ENCODE assay signal across 1 cellular context in the genomic region with DNA sequence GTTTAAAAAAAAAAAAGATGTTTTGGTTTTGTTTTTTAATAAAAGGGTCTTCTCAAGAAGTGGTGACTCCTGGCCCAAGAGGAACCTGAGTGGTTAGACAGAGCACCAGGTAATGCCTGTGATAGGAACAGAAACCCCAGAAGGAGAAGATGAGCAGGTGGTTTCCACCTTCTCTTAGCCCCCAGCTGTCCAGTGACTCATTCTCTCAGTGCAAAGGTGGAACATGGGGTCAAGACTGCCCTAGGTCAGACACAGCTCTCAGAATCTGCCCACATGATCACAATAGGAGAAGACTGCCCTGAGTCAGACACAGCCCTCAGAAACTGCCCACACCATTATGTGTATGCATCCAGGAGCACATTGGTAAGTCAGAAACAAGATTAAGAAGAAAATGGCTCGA.
TF ChIP-seq lines count a peak whose summit lies in the region.

No MANE protein-coding gene starts in this region.

TF ChIP-seq in GM12878, 131 proteins besides CTCF, POLR2A, EP300 and RAD21 (continued from another document and continues in another):
- TF ChIP-seq, protein P1, sequence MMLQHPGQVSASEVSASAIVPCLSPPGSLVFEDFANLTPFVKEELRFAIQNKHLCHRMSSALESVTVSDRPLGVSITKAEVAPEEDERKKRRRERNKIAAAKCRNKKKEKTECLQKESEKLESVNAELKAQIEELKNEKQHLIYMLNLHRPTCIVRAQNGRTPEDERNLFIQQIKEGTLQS (IDR thresholded peaks at IDR 0.05; ENCODE audit: borderline replicate concordance, extremely low read depth, low read depth, low read length) = no peak
- TF ChIP-seq E2F8 (IDR thresholded peaks at IDR 0.05; ENCODE audit: low read depth, partially characterized antibody) (no peak), KDM1A (IDR thresholded peaks at IDR 0.05; ENCODE audit: borderline replicate concordance) (no peak), ZNF24 (IDR thresholded peaks at IDR 0.05) (no peak), JUND (IDR thresholded peaks at IDR 0.05; ENCODE audit: low read depth, low read length) (no peak), CREM (IDR thresholded peaks at IDR 0.05; ENCODE audit: low read depth) (peak; percentile 59; the same call in 1 of the 2 replicates), BMI1 (IDR thresholded peaks at IDR 0.05; ENCODE audit: borderline replicate concordance) (0 out of 2 replicates have a peak, but pooled peaks have one; percentile 40), NR2C2 (IDR thresholded peaks at IDR 0.05; ENCODE audit: borderline replicate concordance, control insufficient read depth, insufficient read length, low read depth) (no peak), HDGF (IDR thresholded peaks at IDR 0.05) (no peak), BCL11A (IDR thresholded peaks at IDR 0.05; ENCODE audit: low read depth, low read length) (peak; percentile 75; the same call in 1 of the 2 replicates), SMAD5 (IDR thresholded peaks at IDR 0.05; ENCODE audit: low read depth) (no peak), NR2F1 (conservative IDR thresholded peaks at IDR 0.05) (peak; percentile 98), POLR2AphosphoS2 (IDR thresholded peaks at IDR 0.05; ENCODE audit: low read depth, low read length) (no peak), JUNB (IDR thresholded peaks at IDR 0.05) (peak; percentile 66), HDAC6 (IDR thresholded peaks at IDR 0.05; ENCODE audit: unreplicated experiment) (no peak), KAT2A (conservative IDR thresholded peaks at IDR 0.05; ENCODE audit: control insufficient read depth, low read depth, low read length) (no peak), ETV6 (conservative IDR thresholded peaks at IDR 0.05 in 1 of 2, IDR thresholded peaks at IDR 0.05 in 1 of 2; ENCODE audit: borderline replicate concordance in 1 of 2, low read depth in 1 of 2) (no peak), EZH2 (IDR thresholded peaks at IDR 0.05; ENCODE audit: borderline replicate concordance, control insufficient read depth, low read depth, low read length) (no peak), REST (IDR thresholded peaks at IDR 0.05; ENCODE audit: low read depth, low read length) (no peak), ZNF622 (IDR thresholded peaks at IDR 0.05) (no peak), ZNF207 (IDR thresholded peaks at IDR 0.05; ENCODE audit: borderline replicate concordance) (no peak), TAF1 (IDR thresholded peaks at IDR 0.05; ENCODE audit: borderline replicate concordance, low read depth, low read length) (no peak), NKRF (conservative IDR thresholded peaks at IDR 0.05) (no peak; the same call in 1 of the 2 replicates), ZNF217 (IDR thresholded peaks at IDR 0.05) (no peak), ZNF384 (IDR thresholded peaks at IDR 0.05; ENCODE audit: borderline replicate concordance, low read depth, low read length) (no peak; the same call in 1 of the 2 replicates), TARDBP (IDR thresholded peaks at IDR 0.05; ENCODE audit: borderline replicate concordance) (no peak), POLR2AphosphoS5 (IDR thresholded peaks at IDR 0.05; ENCODE audit: low read length) (no peak), SMAD1 (IDR thresholded peaks at IDR 0.05; ENCODE audit: low read depth, partially characterized antibody) (no peak), NFYA (IDR thresholded peaks at IDR 0.05; ENCODE audit: borderline replicate concordance, low read depth, low read length) (no peak), IKZF1 (conservative IDR thresholded peaks at IDR 0.05) (peak; percentile 58), ELK1 (IDR thresholded peaks at IDR 0.05; ENCODE audit: low read depth, low read length) (no peak), ZNF274 (IDR thresholded peaks at IDR 0.05; ENCODE audit: insufficient read depth, insufficient read length) (no peak), ATF7 (IDR thresholded peaks at IDR 0.05; ENCODE audit: low read depth) (peak; percentile 49; the same call in 1 of the 2 replicates), PAX5 (IDR thresholded peaks at IDR 0.05; ENCODE audit: borderline replicate concordance, low read depth, low read length) (peak; percentile 52; the same call in 1 of the 2 replicates), PML (IDR thresholded peaks at IDR 0.05; ENCODE audit: low read length) (no peak), IKZF2 (IDR thresholded peaks at IDR 0.05) (peak in 1 of 2 experiments; percentile 56; a peak in 2 of 4 replicates), ATF2 (IDR thresholded peaks at IDR 0.05; ENCODE audit: low read length) (0 out of 2 replicates have a peak, but pooled peaks have one; percentile 41), SREBF1 (IDR thresholded peaks at IDR 0.05; ENCODE audit: low read length) (no peak), RFX5 (IDR thresholded peaks at IDR 0.05; ENCODE audit: low read depth, low read length) (no peak), MXI1 (IDR thresholded peaks at IDR 0.05; ENCODE audit: low read depth, low read length) (no peak), PAX8 (IDR thresholded peaks at IDR 0.05) (no peak)
- TF ChIP-seq, protein P2, sequence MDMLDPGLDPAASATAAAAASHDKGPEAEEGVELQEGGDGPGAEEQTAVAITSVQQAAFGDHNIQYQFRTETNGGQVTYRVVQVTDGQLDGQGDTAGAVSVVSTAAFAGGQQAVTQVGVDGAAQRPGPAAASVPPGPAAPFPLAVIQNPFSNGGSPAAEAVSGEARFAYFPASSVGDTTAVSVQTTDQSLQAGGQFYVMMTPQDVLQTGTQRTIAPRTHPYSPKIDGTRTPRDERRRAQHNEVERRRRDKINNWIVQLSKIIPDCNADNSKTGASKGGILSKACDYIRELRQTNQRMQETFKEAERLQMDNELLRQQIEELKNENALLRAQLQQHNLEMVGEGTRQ (IDR thresholded peaks at IDR 0.05; ENCODE audit: borderline replicate concordance, low read depth, low read length) = peak; percentile 14; the same call in 1 of the 2 replicates
- TF ChIP-seq, protein P3, sequence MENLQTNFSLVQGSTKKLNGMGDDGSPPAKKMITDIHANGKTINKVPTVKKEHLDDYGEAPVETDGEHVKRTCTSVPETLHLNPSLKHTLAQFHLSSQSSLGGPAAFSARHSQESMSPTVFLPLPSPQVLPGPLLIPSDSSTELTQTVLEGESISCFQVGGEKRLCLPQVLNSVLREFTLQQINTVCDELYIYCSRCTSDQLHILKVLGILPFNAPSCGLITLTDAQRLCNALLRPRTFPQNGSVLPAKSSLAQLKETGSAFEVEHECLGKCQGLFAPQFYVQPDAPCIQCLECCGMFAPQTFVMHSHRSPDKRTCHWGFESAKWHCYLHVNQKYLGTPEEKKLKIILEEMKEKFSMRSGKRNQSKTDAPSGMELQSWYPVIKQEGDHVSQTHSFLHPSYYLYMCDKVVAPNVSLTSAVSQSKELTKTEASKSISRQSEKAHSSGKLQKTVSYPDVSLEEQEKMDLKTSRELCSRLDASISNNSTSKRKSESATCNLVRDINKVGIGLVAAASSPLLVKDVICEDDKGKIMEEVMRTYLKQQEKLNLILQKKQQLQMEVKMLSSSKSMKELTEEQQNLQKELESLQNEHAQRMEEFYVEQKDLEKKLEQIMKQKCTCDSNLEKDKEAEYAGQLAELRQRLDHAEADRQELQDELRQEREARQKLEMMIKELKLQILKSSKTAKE (IDR thresholded peaks at IDR 0.05; ENCODE audit: low read depth, poor library complexity, severe bottlenecking) = peak; percentile 68
- TF ChIP-seq, protein P4, sequence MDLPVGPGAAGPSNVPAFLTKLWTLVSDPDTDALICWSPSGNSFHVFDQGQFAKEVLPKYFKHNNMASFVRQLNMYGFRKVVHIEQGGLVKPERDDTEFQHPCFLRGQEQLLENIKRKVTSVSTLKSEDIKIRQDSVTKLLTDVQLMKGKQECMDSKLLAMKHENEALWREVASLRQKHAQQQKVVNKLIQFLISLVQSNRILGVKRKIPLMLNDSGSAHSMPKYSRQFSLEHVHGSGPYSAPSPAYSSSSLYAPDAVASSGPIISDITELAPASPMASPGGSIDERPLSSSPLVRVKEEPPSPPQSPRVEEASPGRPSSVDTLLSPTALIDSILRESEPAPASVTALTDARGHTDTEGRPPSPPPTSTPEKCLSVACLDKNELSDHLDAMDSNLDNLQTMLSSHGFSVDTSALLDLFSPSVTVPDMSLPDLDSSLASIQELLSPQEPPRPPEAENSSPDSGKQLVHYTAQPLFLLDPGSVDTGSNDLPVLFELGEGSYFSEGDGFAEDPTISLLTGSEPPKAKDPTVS (IDR thresholded peaks at IDR 0.05; ENCODE audit: low read depth, low read length) = no peak
- TF ChIP-seq, protein P5, sequence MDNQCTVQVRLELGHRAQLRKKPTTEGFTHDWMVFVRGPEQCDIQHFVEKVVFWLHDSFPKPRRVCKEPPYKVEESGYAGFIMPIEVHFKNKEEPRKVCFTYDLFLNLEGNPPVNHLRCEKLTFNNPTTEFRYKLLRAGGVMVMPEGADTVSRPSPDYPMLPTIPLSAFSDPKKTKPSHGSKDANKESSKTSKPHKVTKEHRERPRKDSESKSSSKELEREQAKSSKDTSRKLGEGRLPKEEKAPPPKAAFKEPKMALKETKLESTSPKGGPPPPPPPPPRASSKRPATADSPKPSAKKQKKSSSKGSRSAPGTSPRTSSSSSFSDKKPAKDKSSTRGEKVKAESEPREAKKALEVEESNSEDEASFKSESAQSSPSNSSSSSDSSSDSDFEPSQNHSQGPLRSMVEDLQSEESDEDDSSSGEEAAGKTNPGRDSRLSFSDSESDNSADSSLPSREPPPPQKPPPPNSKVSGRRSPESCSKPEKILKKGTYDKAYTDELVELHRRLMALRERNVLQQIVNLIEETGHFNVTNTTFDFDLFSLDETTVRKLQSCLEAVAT (IDR thresholded peaks at IDR 0.05) = no peak
